In the genomic region with DNA sequence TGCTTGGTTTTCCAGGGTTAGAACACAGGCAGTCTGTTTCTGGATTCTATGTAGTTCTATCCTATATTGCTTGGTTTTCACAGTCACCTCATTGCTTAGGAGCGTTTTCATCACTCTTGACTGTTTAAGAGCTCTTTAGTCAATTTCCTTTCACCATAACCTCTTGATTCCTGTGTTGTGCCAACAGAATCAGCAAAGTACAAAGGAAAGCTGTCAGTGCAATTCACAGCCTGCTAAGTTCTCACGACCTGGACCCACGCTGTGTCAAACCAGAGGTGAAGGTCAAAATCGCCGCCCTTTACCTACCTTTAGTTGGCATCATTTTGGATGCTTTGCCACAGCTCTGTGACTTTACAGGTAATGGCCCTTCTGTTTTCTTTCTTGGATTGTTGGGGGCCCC, we compare ENCODE assay signal across 27 cellular contexts.
"Had no signal": no experiment of that assay in that cellular context is flagged by ENCODE, and none has a peak within 500 bp of the region (broad histone marks: within the 10 kb centered on the region; RNA-seq: fewer than 3 reads in every experiment).

No MANE protein-coding gene starts in this region.

- ATAC-seq: left colon; mucosa of descending colon; naive thymus-derived CD4-positive, alpha-beta T cell; natural killer cell treated with Interleukin-12 subunit alpha and Interleukin-12 subunit beta and Interleukin-15 and Interleukin-18, amount 100 ng/mL, for 72 hours; right cardiac atrium; sciatic nerve had no signal

- H3K27ac Mint-ChIP-seq: memory B cell; natural killer cell treated with Interleukin-12 subunit alpha and Interleukin-12 subunit beta and Interleukin-15 and Interleukin-18, amount 100 ng/mL, for 72 hours; stimulated activated naive CD8-positive, alpha-beta T cell treated with anti-CD3 and anti-CD28 coated beads, Interleukin-15, Interleukin-2, amounts not matched to agents 100 ng/mL and 50 ng/mL, for 24 hours had no signal

- H3K4me3 ChIP-seq: left ventricle myocardium inferior, mucosa of descending colon, ovary, prostate gland, skin epidermis, suprapubic skin, thoracic aorta, tibial artery, uterus had no signal

- H3K9me3 Mint-ChIP-seq: immature natural killer cell; memory B cell; naive thymus-derived CD4-positive, alpha-beta T cell; natural killer cell treated with Interleukin-12 subunit alpha and Interleukin-12 subunit beta and Interleukin-15 and Interleukin-18, amount 100 ng/mL, for 72 hours; stimulated activated naive CD8-positive, alpha-beta T cell treated with anti-CD3 and anti-CD28 coated beads, Interleukin-15, Interleukin-2, amounts not matched to agents 100 ng/mL and 50 ng/mL, for 24 hours had no signal

- H3K4me1 Mint-ChIP-seq: immature natural killer cell, memory B cell had no signal

- H3K4me3 Mint-ChIP-seq: immature natural killer cell; memory B cell; naive thymus-derived CD4-positive, alpha-beta T cell; natural killer cell treated with Interleukin-12 subunit alpha and Interleukin-12 subunit beta and Interleukin-15 and Interleukin-18, amount 100 ng/mL, for 72 hours; stimulated activated naive CD8-positive, alpha-beta T cell treated with anti-CD3 and anti-CD28 coated beads, Interleukin-15, Interleukin-2, amounts not matched to agents 100 ng/mL and 50 ng/mL, for 24 hours had no signal

- H3K9me3 ChIP-seq: left ventricle myocardium inferior, mucosa of descending colon, ovary, prostate gland, suprapubic skin, thoracic aorta, tibial artery, uterus had no signal

- H3K27me3 ChIP-seq: ovary, suprapubic skin, tibial artery, uterus had no signal

- DNase-seq: hypothalamus; immature natural killer cell; kidney; left colon; left ventricle myocardium inferior; midbrain; mucosa of descending colon; naive thymus-derived CD4-positive, alpha-beta T cell; ovary; posterior cingulate gyrus; retina; right cardiac atrium; stimulated activated CD4-positive, alpha-beta T cell treated with anti-CD3 and anti-CD28 coated beads, Interleukin-12 subunit alpha, Interleukin-12 subunit beta, amount 100 ng/mL, for 4 hours; stimulated activated CD4-positive, alpha-beta T cell treated with anti-CD3 and anti-CD28 coated beads, Interleukin-15, amount 100 ng/mL, for 24 hours; stimulated activated CD4-positive, alpha-beta T cell treated with anti-CD3 and anti-CD28 coated beads, Interleukin-2, amount 100 ng/mL, for 24 hours; stimulated activated CD4-positive, alpha-beta T cell treated with anti-CD3 and anti-CD28 coated beads, Interleukin-4, amount 100 ng/mL, for 1 hour; stimulated activated naive CD4-positive, alpha-beta T cell; tibial artery; uterus had no signal

- H3K27ac ChIP-seq: left ventricle myocardium inferior, ovary, prostate gland, skin epidermis, suprapubic skin, thoracic aorta, tibial artery, uterus had no signal

- H3K4me1 ChIP-seq: left ventricle myocardium inferior, prostate gland, suprapubic skin, tibial artery, uterus had no signal

- H3K36me3 ChIP-seq: left ventricle myocardium inferior, ovary, prostate gland, thoracic aorta, tibial artery, uterus had no signal

- H3K27me3 Mint-ChIP-seq: memory B cell; naive thymus-derived CD4-positive, alpha-beta T cell; natural killer cell treated with Interleukin-12 subunit alpha and Interleukin-12 subunit beta and Interleukin-15 and Interleukin-18, amount 100 ng/mL, for 72 hours; stimulated activated naive CD8-positive, alpha-beta T cell treated with anti-CD3 and anti-CD28 coated beads, Interleukin-15, Interleukin-2, amounts not matched to agents 100 ng/mL and 50 ng/mL, for 24 hours had no signal
